1 cellular context compared by ENCODE assay signal in the genomic region with DNA sequence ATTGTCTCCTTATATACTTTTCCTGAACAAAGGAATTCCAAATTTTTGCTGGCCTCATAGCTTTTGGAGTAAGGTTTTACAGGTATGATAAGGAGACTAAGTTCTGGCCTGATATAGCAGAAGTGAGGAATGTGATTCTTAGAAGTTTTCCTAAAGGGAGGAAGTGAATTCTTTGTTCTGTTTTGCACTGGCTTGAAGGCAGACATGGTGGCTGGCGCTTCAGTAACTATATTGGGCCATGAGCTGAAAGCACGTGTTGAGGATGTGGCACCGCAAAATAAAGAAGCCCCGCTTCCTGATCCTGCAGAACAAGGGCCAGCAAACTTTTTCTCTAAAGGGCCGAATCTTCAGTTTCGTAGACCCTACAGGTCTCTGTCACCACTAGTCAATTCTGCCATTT.
TF ChIP-seq lines count a peak whose summit lies in the region.

No MANE protein-coding gene starts in this region.

TF ChIP-seq in IMR-90, 13 proteins besides CTCF, POLR2A, EP300 and RAD21:
- TF ChIP-seq NFE2L2 (IDR thresholded peaks at IDR 0.05; ENCODE audit: low read depth, low read length): no peak
